ENCODE assay signal across 9 cellular contexts in genomic region chr10:117653170-117653515, GRCh38.
DNase-seq lines count a peak whose midpoint lies in the region; ATAC-seq and TF ChIP-seq lines count a peak whose summit lies in the region.
"Had no signal": no experiment of that assay in that cellular context is flagged by ENCODE, and none has a peak within 500 bp of the region (broad histone marks: within the 10 kb centered on the region; RNA-seq: fewer than 3 reads in every experiment).

No MANE protein-coding gene starts in this region.

- H3K4me1 ChIP-seq in ovary (ENCODE audit: insufficient read depth), result no peaks in the 10 kb centered on the region
- H3K4me1 ChIP-seq: parathyroid adenoma had no signal

- intact Hi-C loops in ovary (cut with DNase I), result no loop called here

- peak; percentile 85 for ATAC-seq in HG02610 (IDR thresholded peaks at IDR 0.05; ENCODE audit: unreplicated experiment)

- TF ChIP-seq POLR2A in ovary (IDR thresholded peaks at IDR 0.05), result no peak

- H3K36me3 ChIP-seq in ovary, result no peaks in the 10 kb centered on the region

- peak; percentile 53 for DNase-seq in NK-92 treated with Interleukin-12 subunit alpha and Interleukin-12 subunit beta, amount 100 ng/mL, for 24 hours (lab: John Stamatoyannopoulos, UW)
- no peak for DNase-seq in NK-92 (lab: John Stamatoyannopoulos, UW; ENCODE audit: unreplicated experiment)
- DNase-seq in NCI-H460 (ENCODE audit: extremely low read depth, low read depth), result peak; percentile 68
- DNase-seq in fibroblast of the conjunctiva (ENCODE audit: low read depth), result peak; percentile 87
- DNase-seq in ovary, result no peak
- no peak for DNase-seq in NCI-H1694 (lab: John Stamatoyannopoulos, UW)
- no peak for DNase-seq in UCSD-AML1 (lab: John Stamatoyannopoulos, UW; ENCODE audit: unreplicated experiment)

- peaks cover 0 to 3% of the 10 kb centered on the region in 2 donors for H3K9me3 ChIP-seq in ovary

- H3K27ac ChIP-seq in ovary, result no peak overlapping the region
- H3K27ac ChIP-seq: parathyroid adenoma had no signal

- TF ChIP-seq EP300 in ovary (IDR thresholded peaks at IDR 0.05), result no peak

- no peak overlapping the region for H3K4me3 ChIP-seq in ovary

- TF ChIP-seq CTCF in ovary (IDR thresholded peaks at IDR 0.05), result no peak

- no peaks in the 10 kb centered on the region for H3K27me3 ChIP-seq in ovary

Comparison
In these comparisons a context has a peak if more than half of its experiments do, and no peak if none do; other contexts are left out.
1. DNase-seq: peak in NK-92 treated with Interleukin-12 subunit alpha and Interleukin-12 subunit beta, amount 100 ng/mL, for 24 hours (single experiment), NCI-H460 (single experiment) and fibroblast of the conjunctiva (single experiment); none in NK-92 (single experiment), ovary (0 of 5), NCI-H1694 (single experiment) and UCSD-AML1 (single experiment).